11 cellular contexts compared by ENCODE assay signal in the genomic region with DNA sequence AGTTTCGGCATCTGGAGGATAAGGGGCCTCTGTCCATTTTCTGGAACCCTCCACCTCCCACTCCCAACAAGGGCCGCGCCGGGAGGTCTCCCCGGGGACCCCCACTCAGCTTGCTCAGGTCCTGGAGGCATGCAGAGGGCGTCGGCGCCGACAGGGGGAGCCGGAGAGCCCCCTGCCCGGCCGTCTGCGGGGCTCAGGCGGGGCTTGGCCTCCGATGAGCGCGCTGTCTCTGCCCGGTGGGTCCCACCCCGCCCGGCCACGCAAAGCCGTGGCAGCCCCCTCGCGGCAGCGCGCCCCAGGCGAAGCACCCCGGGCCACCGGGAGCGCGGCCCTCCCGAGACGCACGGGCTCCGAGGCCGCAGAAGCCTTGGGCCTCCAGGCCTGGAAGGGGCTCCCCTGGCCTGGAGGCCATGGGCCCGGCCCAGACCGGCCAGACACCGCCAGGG.
DNase-seq lines count a peak whose midpoint lies in the region; ATAC-seq, FAIRE-seq and TF ChIP-seq lines count a peak whose summit lies in the region.
"Had no signal": no experiment of that assay in that cellular context is flagged by ENCODE, and none has a peak within 500 bp of the region (broad histone marks: within the 10 kb centered on the region; RNA-seq: fewer than 3 reads in every experiment).

No MANE protein-coding gene starts in this region.

- POLR2A ChIA-PET in HepG2 (lab: Yijun Ruan, JAX), result no interaction called here

- no peak overlapping the region for H3K4me3 ChIP-seq in AG10803 (ENCODE audit: low read length)
- no peak overlapping the region for H3K4me3 ChIP-seq in GM23248
- H3K4me3 ChIP-seq in brain microvascular endothelial cell (ENCODE audit: low read depth, low read length), result no peak overlapping the region
- H3K4me3 ChIP-seq in HepG2 (replicated peaks in 1 of 3; ENCODE audit: insufficient read depth in 1 of 3, low read depth in 2 of 3, low read length in 3 of 3), result peak overlapping the region in 1 of 3 experiments; percentile 37; a peak in 1 of 6 replicates
- H3K4me3 ChIP-seq: suprapubic skin had no signal

- H2AFZ ChIP-seq in GM23248 (no peak overlapping the region), HepG2 (ENCODE audit: low read length) (no peak overlapping the region)

- H3K27me3 ChIP-seq in GM23248 (replicated peaks; ENCODE audit: insufficient read depth) (peaks cover 13% of the 10 kb centered on the region; the same call in 1 of the 2 replicates), brain microvascular endothelial cell (replicated peaks) (peaks cover 39% of the 10 kb centered on the region), HepG2 (ENCODE audit: control insufficient read depth in 1 of 2, insufficient read depth in 2 of 2, low read length in 2 of 2) (peaks cover 4 to 35% of the 10 kb centered on the region in 2 experiments; a peak in 3 of 5 replicates)

- DNase-seq in AG10803 (ENCODE audit: low read depth) (no peak), GM23248 (peak; percentile 30), brain microvascular endothelial cell (no peak), HepG2 (ENCODE audit: low spot score) (no peak), SIG-M5 treated with dmso at 0.1 percent for 504 hours (lab: John Stamatoyannopoulos, UW; ENCODE audit: unreplicated experiment) (no peak), cerebellar nuclear complex (lab: John Stamatoyannopoulos, UW) (no peak), NCI-H2171 (lab: John Stamatoyannopoulos, UW) (no peak)
- DNase-seq: NCI-H1417 had no signal

- H3K9me3 ChIP-seq in GM23248 (ENCODE audit: low read depth) (no peaks in the 10 kb centered on the region), HepG2 (ENCODE audit: low read length) (no peaks in the 10 kb centered on the region)
- H3K9me3 ChIP-seq: suprapubic skin had no signal

- H4K20me1 ChIP-seq in GM23248 (ENCODE audit: insufficient read depth), result no peaks in the 10 kb centered on the region
- H4K20me1 ChIP-seq in HepG2 (ENCODE audit: insufficient read depth, low read length), result no peaks in the 10 kb centered on the region

- H3K9me2 ChIP-seq in GM23248 (ENCODE audit: insufficient read depth), result no peaks in the 10 kb centered on the region

- H3K79me2 ChIP-seq in GM23248 (ENCODE audit: insufficient read depth) (no peaks in the 10 kb centered on the region), HepG2 (ENCODE audit: insufficient read depth, low read length) (no peaks in the 10 kb centered on the region)

- intact Hi-C loops in HepG2 (cut with micrococcal nuclease; ENCODE audit: unreplicated experiment), result no loop called here

- no peak overlapping the region for H3K27ac ChIP-seq in GM23248
- no peak overlapping the region for H3K27ac ChIP-seq in brain microvascular endothelial cell
- no peak overlapping the region for H3K27ac ChIP-seq in HepG2 (ENCODE audit: extremely low read length, insufficient read depth, low read length)
- H3K27ac ChIP-seq: suprapubic skin had no signal

- peak; percentile 92 for ATAC-seq in HepG2
- ATAC-seq in GM21825 (IDR thresholded peaks at IDR 0.05; ENCODE audit: unreplicated experiment), result no peak
- ATAC-seq: naive thymus-derived CD4-positive, alpha-beta T cell had no signal

- peak; percentile 43 for TF ChIP-seq RAD21 in HepG2 (CRISPR knock-in tag; IDR thresholded peaks at IDR 0.05)

- 6 to 10% methylated on average over 28 to 32 of the region's 39 CpGs for WGBS in GM23248 (ENCODE audit: low coverage in 1 of 2, low lambda C conversion rate in 2 of 2, missing lambda C conversion rate in 2 of 2), 2 experiments
- no CpG with 5 or more reads among the region's 39 CpGs for WGBS in HepG2 (ENCODE audit: low lambda C conversion rate)

- H3K36me3 ChIP-seq in GM23248 (ENCODE audit: low read depth), result no peaks in the 10 kb centered on the region
- H3K36me3 ChIP-seq in brain microvascular endothelial cell (replicated peaks), result no peaks in the 10 kb centered on the region
- H3K36me3 ChIP-seq in HepG2 (replicated peaks in 1 of 2; ENCODE audit: control insufficient read depth in 1 of 2, insufficient read depth in 2 of 2, low read length in 2 of 2), result no peaks in the 10 kb centered on the region
- H3K36me3 ChIP-seq: suprapubic skin had no signal

- H3K9ac ChIP-seq in GM23248 (no peak overlapping the region), HepG2 (ENCODE audit: insufficient read depth, low read depth, low read length) (no peak overlapping the region)

- no peak for TF ChIP-seq POLR2A in HepG2 (IDR thresholded peaks at IDR 0.05; ENCODE audit: insufficient read depth in 1 of 2, low read depth in 2 of 2, low read length in 2 of 2)

- H3K4me1 ChIP-seq in GM23248 (ENCODE audit: insufficient read depth) (peaks cover 10% of the 10 kb centered on the region; the same call in 1 of the 2 replicates), HepG2 (ENCODE audit: insufficient read depth, low read length) (peaks cover 9% of the 10 kb centered on the region; the same call in 1 of the 2 replicates)

- BruUV-seq in HepG2 (replicated peaks; lab: Mats Ljungman, UMichigan), result no TSS peak

- TF ChIP-seq EP300 in HepG2 (IDR thresholded peaks at IDR 0.05; ENCODE audit: low read depth in 2 of 2, low read length in 2 of 2) (no peak), HepG2 (CRISPR knock-in tag; IDR thresholded peaks at IDR 0.05; ENCODE audit: borderline replicate concordance) (no peak)

- H3K4me2 ChIP-seq in GM23248 (ENCODE audit: unreplicated experiment) (no peak overlapping the region), HepG2 (ENCODE audit: low read depth, low read length) (peak overlapping the region; percentile 27; the same call in 1 of the 2 replicates)

- CTCF ChIA-PET in HepG2 (lab: Yijun Ruan, JAX; ENCODE audit: low intra/inter-chr PET ratio, low total read pairs), result interaction anchor here (1.3 kb wide), 1 partner anchor 427 kb away, joined by 5 read pairs; no protein-coding TSS in a partner anchor

- in situ Hi-C loops in GM23248 (cut with MboI) (no loop called here), brain microvascular endothelial cell (cut with HindIII; ENCODE audit: low pct_ligation_motif_present, low sequenced_read_pairs) (no loop called here), HepG2 (cut with HindIII; ENCODE audit: extremely low pct_ligation_motif_present, low pct_unique_long_range_greater_than_20kb) (loop anchor here (10.0 kb wide), 1 partner anchor 182 kb away; no protein-coding TSS in a partner anchor)

- peak; percentile 60 for TF ChIP-seq CTCF in AG10803 (conservative IDR thresholded peaks at IDR 0.05; ENCODE audit: low read length)
- peak; percentile 51 for TF ChIP-seq CTCF in brain microvascular endothelial cell (IDR thresholded peaks at IDR 0.05; ENCODE audit: low read depth, low read length, missing control alignments)
- peak; percentile 66 for TF ChIP-seq CTCF in HepG2 (CRISPR knock-in tag; IDR thresholded peaks at IDR 0.05)

- peaks cover 4% of the 10 kb centered on the region; the same call in 1 of the 2 replicates for H3F3A ChIP-seq in GM23248 (ENCODE audit: insufficient read depth)

- no peak for FAIRE-seq in HepG2 (lab: Jason Lieb, UNC)

TF ChIP-seq in HepG2, 621 proteins besides CTCF, POLR2A, EP300 and RAD21 (continues in another document):
- TF ChIP-seq, protein P1, sequence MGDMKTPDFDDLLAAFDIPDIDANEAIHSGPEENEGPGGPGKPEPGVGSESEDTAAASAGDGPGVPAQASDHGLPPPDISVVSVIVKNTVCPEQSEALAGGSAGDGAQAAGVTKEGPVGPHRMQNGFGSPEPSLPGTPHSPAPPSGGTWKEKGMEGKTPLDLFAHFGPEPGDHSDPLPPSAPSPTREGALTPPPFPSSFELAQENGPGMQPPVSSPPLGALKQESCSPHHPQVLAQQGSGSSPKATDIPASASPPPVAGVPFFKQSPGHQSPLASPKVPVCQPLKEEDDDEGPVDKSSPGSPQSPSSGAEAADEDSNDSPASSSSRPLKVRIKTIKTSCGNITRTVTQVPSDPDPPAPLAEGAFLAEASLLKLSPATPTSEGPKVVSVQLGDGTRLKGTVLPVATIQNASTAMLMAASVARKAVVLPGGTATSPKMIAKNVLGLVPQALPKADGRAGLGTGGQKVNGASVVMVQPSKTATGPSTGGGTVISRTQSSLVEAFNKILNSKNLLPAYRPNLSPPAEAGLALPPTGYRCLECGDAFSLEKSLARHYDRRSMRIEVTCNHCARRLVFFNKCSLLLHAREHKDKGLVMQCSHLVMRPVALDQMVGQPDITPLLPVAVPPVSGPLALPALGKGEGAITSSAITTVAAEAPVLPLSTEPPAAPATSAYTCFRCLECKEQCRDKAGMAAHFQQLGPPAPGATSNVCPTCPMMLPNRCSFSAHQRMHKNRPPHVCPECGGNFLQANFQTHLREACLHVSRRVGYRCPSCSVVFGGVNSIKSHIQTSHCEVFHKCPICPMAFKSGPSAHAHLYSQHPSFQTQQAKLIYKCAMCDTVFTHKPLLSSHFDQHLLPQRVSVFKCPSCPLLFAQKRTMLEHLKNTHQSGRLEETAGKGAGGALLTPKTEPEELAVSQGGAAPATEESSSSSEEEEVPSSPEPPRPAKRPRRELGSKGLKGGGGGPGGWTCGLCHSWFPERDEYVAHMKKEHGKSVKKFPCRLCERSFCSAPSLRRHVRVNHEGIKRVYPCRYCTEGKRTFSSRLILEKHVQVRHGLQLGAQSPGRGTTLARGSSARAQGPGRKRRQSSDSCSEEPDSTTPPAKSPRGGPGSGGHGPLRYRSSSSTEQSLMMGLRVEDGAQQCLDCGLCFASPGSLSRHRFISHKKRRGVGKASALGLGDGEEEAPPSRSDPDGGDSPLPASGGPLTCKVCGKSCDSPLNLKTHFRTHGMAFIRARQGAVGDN (CRISPR knock-in tag; IDR thresholded peaks at IDR 0.05), result peak; percentile 29; the same call in 1 of the 2 replicates
- peak; percentile 43 for TF ChIP-seq XRCC5 (optimal IDR thresholded peaks at IDR 0.05; ENCODE audit: low read length)
- TF ChIP-seq CEBPB (IDR thresholded peaks at IDR 0.05; ENCODE audit: borderline replicate concordance, low read depth, low read length), result no peak
- no peak for TF ChIP-seq ZNF747 (CRISPR knock-in tag; IDR thresholded peaks at IDR 0.05; ENCODE audit: borderline replicate concordance)
- TF ChIP-seq ZNF557 (CRISPR knock-in tag; IDR thresholded peaks at IDR 0.05), result no peak
- no peak for TF ChIP-seq ATAD3A (CRISPR knock-in tag; IDR thresholded peaks at IDR 0.05)
- TF ChIP-seq ESRRA (CRISPR knock-in tag; IDR thresholded peaks at IDR 0.05; ENCODE audit: low read depth), result no peak
- TF ChIP-seq, protein P2, sequence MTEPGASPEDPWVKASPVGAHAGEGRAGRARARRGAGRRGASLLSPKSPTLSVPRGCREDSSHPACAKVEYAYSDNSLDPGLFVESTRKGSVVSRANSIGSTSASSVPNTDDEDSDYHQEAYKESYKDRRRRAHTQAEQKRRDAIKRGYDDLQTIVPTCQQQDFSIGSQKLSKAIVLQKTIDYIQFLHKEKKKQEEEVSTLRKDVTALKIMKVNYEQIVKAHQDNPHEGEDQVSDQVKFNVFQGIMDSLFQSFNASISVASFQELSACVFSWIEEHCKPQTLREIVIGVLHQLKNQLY (CRISPR knock-in tag; IDR thresholded peaks at IDR 0.05), result no peak
- no peak for TF ChIP-seq FLYWCH1 (CRISPR knock-in tag; IDR thresholded peaks at IDR 0.05)
- peak; percentile 43 for TF ChIP-seq STAG1 (CRISPR knock-in tag; IDR thresholded peaks at IDR 0.05)
- no peak for TF ChIP-seq ZNF143 (CRISPR knock-in tag; IDR thresholded peaks at IDR 0.05)
- TF ChIP-seq ZNF660 (CRISPR knock-in tag; IDR thresholded peaks at IDR 0.05; ENCODE audit: borderline replicate concordance, low read depth), result no peak
- no peak for TF ChIP-seq FOXM1 (CRISPR knock-in tag; IDR thresholded peaks at IDR 0.05)
